Comparison of ENCODE assay signal across 3 cellular contexts in the genomic region with DNA sequence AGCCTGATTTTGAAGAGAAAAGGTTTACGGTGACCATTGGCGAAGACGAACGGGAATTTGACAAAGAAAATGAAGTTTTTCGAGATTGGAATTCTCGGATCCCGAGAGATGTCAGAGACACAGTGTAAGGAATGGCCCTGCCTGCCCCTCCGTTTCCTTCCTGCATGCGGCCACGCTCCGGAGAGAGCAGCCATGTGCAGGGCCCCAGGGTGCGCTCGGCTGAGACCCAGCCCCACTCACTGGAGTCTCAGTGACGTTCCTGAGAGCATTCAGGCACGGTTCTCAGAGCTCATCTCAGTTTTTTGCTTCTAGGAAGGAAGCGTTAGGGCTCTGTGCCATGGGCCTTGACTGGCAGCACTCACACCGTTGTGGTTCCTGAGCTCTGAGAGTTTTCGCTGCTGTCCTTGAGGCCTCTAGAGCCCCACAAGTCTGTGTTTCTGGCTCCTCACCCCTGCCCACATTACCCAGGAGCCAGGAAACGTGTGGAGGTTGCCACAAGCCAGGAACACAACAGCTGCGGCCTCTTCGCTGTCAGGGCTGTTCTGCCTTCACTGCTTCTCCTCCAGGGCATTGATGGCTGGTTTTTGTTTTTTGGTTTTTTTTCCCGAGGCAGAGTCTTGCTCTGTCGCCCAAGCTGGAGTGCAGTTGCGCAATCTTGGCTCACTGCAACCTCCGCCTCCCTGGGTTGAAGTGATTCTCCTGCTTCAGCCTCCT.
A peak's percentile ranks its signal among the peaks of the same experiment; 100 is the strongest.
TF ChIP-seq lines count a peak whose summit lies in the region.

No MANE protein-coding gene starts in this region.

TF ChIP-seq in HCT116, 20 proteins besides CTCF, POLR2A, EP300 and RAD21:
- no peak for TF ChIP-seq ZNF274 (IDR thresholded peaks at IDR 0.05; ENCODE audit: low read depth, low read length)
- no peak for TF ChIP-seq SP1 (IDR thresholded peaks at IDR 0.05; ENCODE audit: low read depth)
- TF ChIP-seq CEBPB (IDR thresholded peaks at IDR 0.05; ENCODE audit: low read depth) = peak; percentile 49; the same call in 1 of the 2 replicates
- no peak for TF ChIP-seq EGR1 (IDR thresholded peaks at IDR 0.05; ENCODE audit: low read depth)
- TF ChIP-seq JUND (IDR thresholded peaks at IDR 0.05) = no peak
- no peak for TF ChIP-seq ELF1 (IDR thresholded peaks at IDR 0.05; ENCODE audit: borderline replicate concordance, low read depth)
- TF ChIP-seq, protein P1, sequence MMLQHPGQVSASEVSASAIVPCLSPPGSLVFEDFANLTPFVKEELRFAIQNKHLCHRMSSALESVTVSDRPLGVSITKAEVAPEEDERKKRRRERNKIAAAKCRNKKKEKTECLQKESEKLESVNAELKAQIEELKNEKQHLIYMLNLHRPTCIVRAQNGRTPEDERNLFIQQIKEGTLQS (IDR thresholded peaks at IDR 0.05) = no peak
- TF ChIP-seq SRF (IDR thresholded peaks at IDR 0.05; ENCODE audit: low read depth) = no peak

TF ChIP-seq in K562, 482 proteins besides CTCF, POLR2A, EP300 and RAD21:
- TF ChIP-seq DIDO1 (tag; IDR thresholded peaks at IDR 0.05; ENCODE audit: low read depth) = no peak
- TF ChIP-seq MXD1 (CRISPR knock-in tag; IDR thresholded peaks at IDR 0.05; ENCODE audit: borderline replicate concordance, poor library complexity, severe bottlenecking) = no peak
- TF ChIP-seq FOXP1 (CRISPR knock-in tag; IDR thresholded peaks at IDR 0.05) = no peak
- no peak for TF ChIP-seq RBM17 (IDR thresholded peaks at IDR 0.05; ENCODE audit: borderline replicate concordance, low read depth, low read length)
- no peak for TF ChIP-seq ZNF212 (CRISPR knock-in tag; IDR thresholded peaks at IDR 0.05)
- TF ChIP-seq, protein P2, sequence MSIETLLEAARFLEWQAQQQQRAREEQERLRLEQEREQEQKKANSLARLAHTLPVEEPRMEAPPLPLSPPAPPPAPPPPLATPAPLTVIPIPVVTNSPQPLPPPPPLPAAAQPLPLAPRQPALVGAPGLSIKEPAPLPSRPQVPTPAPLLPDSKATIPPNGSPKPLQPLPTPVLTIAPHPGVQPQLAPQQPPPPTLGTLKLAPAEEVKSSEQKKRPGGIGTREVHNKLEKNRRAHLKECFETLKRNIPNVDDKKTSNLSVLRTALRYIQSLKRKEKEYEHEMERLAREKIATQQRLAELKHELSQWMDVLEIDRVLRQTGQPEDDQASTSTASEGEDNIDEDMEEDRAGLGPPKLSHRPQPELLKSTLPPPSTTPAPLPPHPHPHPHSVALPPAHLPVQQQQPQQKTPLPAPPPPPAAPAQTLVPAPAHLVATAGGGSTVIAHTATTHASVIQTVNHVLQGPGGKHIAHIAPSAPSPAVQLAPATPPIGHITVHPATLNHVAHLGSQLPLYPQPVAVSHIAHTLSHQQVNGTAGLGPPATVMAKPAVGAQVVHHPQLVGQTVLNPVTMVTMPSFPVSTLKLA (conservative IDR thresholded peaks at IDR 0.05) = no peak
- no peak for TF ChIP-seq FOXM1 (IDR thresholded peaks at IDR 0.05; ENCODE audit: low read depth)
- no peak for TF ChIP-seq FOXM1 (CRISPR knock-in tag; IDR thresholded peaks at IDR 0.05; ENCODE audit: low read depth)
- peak; percentile 86 for TF ChIP-seq CEBPG (CRISPR knock-in tag; IDR thresholded peaks at IDR 0.05)
- TF ChIP-seq CEBPG (tag; conservative IDR thresholded peaks at IDR 0.05 in 1 of 2, IDR thresholded peaks at IDR 0.05 in 1 of 2) = peak; percentile 68 to 94
- TF ChIP-seq, protein P3, sequence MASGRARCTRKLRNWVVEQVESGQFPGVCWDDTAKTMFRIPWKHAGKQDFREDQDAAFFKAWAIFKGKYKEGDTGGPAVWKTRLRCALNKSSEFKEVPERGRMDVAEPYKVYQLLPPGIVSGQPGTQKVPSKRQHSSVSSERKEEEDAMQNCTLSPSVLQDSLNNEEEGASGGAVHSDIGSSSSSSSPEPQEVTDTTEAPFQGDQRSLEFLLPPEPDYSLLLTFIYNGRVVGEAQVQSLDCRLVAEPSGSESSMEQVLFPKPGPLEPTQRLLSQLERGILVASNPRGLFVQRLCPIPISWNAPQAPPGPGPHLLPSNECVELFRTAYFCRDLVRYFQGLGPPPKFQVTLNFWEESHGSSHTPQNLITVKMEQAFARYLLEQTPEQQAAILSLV (tag; IDR thresholded peaks at IDR 0.05) = peak; percentile 73
- TF ChIP-seq ZNF3 (CRISPR knock-in tag; IDR thresholded peaks at IDR 0.05) = no peak
- TF ChIP-seq CEBPB (tag; IDR thresholded peaks at IDR 0.05) = peak; percentile 98
- no peak for TF ChIP-seq CCNT2 (IDR thresholded peaks at IDR 0.05; ENCODE audit: borderline replicate concordance, extremely low read depth, insufficient read length, low read depth, low read length)
- no peak for TF ChIP-seq FOXO4 (CRISPR knock-in tag; IDR thresholded peaks at IDR 0.05)
- TF ChIP-seq ATF4 (CRISPR knock-in tag; IDR thresholded peaks at IDR 0.05) = no peak

TF ChIP-seq in liver, 16 proteins besides CTCF, POLR2A, EP300 and RAD21:
- TF ChIP-seq RXRA (IDR thresholded peaks at IDR 0.05) (peak in 1 of 2 donors; percentile 19), FOXA2 (IDR thresholded peaks at IDR 0.05) (no peak)
TF ChIP-seq in liver: peak in this region for 1.
